Comparison of ENCODE assay signal across 1 cellular context in the genomic region with DNA sequence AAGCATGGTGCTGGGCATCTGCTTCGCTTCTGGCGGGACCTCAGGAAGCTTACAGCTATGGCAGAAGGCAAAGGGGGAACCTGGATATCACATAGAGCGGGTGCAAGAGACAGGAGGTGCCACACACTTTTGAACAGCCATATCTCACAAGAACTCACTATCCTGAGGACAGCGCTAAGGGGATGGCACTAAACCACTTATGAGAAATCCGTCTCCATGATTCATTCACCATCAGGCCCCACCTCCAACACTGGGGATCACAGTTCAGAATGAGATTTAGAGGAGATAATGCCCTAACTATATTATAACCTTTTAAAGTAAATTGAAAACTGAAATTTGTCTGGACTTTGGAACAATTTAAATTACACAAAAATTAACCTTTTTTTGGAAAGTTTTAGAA.
TF ChIP-seq lines count a peak whose summit lies in the region.

No MANE protein-coding gene starts in this region.

TF ChIP-seq in HCT116, 20 proteins besides CTCF, POLR2A, EP300 and RAD21 (continued from another document):
- TF ChIP-seq, protein P1, sequence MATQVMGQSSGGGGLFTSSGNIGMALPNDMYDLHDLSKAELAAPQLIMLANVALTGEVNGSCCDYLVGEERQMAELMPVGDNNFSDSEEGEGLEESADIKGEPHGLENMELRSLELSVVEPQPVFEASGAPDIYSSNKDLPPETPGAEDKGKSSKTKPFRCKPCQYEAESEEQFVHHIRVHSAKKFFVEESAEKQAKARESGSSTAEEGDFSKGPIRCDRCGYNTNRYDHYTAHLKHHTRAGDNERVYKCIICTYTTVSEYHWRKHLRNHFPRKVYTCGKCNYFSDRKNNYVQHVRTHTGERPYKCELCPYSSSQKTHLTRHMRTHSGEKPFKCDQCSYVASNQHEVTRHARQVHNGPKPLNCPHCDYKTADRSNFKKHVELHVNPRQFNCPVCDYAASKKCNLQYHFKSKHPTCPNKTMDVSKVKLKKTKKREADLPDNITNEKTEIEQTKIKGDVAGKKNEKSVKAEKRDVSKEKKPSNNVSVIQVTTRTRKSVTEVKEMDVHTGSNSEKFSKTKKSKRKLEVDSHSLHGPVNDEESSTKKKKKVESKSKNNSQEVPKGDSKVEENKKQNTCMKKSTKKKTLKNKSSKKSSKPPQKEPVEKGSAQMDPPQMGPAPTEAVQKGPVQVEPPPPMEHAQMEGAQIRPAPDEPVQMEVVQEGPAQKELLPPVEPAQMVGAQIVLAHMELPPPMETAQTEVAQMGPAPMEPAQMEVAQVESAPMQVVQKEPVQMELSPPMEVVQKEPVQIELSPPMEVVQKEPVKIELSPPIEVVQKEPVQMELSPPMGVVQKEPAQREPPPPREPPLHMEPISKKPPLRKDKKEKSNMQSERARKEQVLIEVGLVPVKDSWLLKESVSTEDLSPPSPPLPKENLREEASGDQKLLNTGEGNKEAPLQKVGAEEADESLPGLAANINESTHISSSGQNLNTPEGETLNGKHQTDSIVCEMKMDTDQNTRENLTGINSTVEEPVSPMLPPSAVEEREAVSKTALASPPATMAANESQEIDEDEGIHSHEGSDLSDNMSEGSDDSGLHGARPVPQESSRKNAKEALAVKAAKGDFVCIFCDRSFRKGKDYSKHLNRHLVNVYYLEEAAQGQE (IDR thresholded peaks at IDR 0.05; ENCODE audit: low read depth), result no peak
- no peak for TF ChIP-seq EZH2phosphoT487 (IDR thresholded peaks at IDR 0.05; ENCODE audit: borderline replicate concordance)
- no peak for TF ChIP-seq CEBPB (IDR thresholded peaks at IDR 0.05; ENCODE audit: low read depth)
